In genomic region chr20:14672066-14672465, GRCh38 we compare ENCODE assay signal across 20 cellular contexts.
"Had no signal": no experiment of that assay in that cellular context is flagged by ENCODE, and none has a peak within 500 bp of the region (broad histone marks: within the 10 kb centered on the region; RNA-seq: fewer than 3 reads in every experiment).

No MANE protein-coding gene starts in this region.

- H3K27me3 ChIP-seq: gastrocnemius medialis, neutrophil, ovary, upper lobe of right lung had no signal

- H3K9me3 ChIP-seq: gastrocnemius medialis, neutrophil, ovary, psoas muscle, upper lobe of right lung had no signal

- H3K4me1 ChIP-seq: gastrocnemius medialis, psoas muscle, upper lobe of right lung had no signal

- H3K27ac ChIP-seq: gastrocnemius medialis, neutrophil, ovary, psoas muscle, upper lobe of right lung had no signal

- H3K4me3 ChIP-seq: gastrocnemius medialis, ovary, psoas muscle, upper lobe of right lung had no signal

- ATAC-seq: gastrocnemius medialis; psoas muscle; right cardiac atrium; stimulated activated naive CD8-positive, alpha-beta T cell treated with anti-CD3 and anti-CD28 coated beads, Interleukin-15, Interleukin-2, amounts not matched to agents 100 U/mL and 50 U/mL, for 24 hours; upper lobe of right lung had no signal

- DNase-seq: activated CD4-positive, alpha-beta memory T cell treated with anti-CD3 and anti-CD28 coated beads for 36 hours; activated CD4-positive, alpha-beta T cell treated with anti-CD3 and anti-CD28 coated beads for 48 hours; activated naive CD4-positive, alpha-beta T cell treated with anti-CD3 and anti-CD28 coated beads for 36 hours; activated naive CD8-positive, alpha-beta T cell treated with anti-CD3 and anti-CD28 coated beads, Interleukin-2, amount 10 ng/mL, durations not matched to agents 7 days and 5 days; activated T-cell treated with anti-CD3 and anti-CD28 coated beads, Interleukin-2, amount 50 U/mL, for 48 hours; amygdala; cerebellar nuclear complex; effector CD4-positive, alpha-beta T cell; erythroblast; gastrocnemius medialis; hypothalamus; midbrain; ovary; psoas muscle; right cardiac atrium; stimulated activated CD4-positive, alpha-beta T cell treated with anti-CD3 and anti-CD28 coated beads, Interleukin-12 subunit alpha, Interleukin-12 subunit beta, amount 100 ng/mL, for 4 hours; stimulated activated CD4-positive, alpha-beta T cell treated with anti-CD3 and anti-CD28 coated beads, Interleukin-4, amount 100 ng/mL, for 4 hours; stimulated activated naive CD8-positive, alpha-beta T cell treated with anti-CD3 and anti-CD28 coated beads, Interleukin-15, Interleukin-2, amounts not matched to agents 100 U/mL and 50 U/mL, for 24 hours; upper lobe of right lung had no signal

- H3K36me3 ChIP-seq: gastrocnemius medialis, neutrophil, ovary, upper lobe of right lung had no signal
